ENCODE assay signal across 13 cellular contexts in genomic region chr5:19314840-19315239, GRCh38.
DNase-seq lines count a peak whose midpoint lies in the region; ATAC-seq and TF ChIP-seq lines count a peak whose summit lies in the region.
"Had no signal": no experiment of that assay in that cellular context is flagged by ENCODE, and none has a peak within 500 bp of the region (broad histone marks: within the 10 kb centered on the region; RNA-seq: fewer than 3 reads in every experiment).

No MANE protein-coding gene starts in this region.

- H3K4me2 ChIP-seq in HCT116 (ENCODE audit: low read length) (no peak overlapping the region), PC-9 (no peak overlapping the region)

- CTCF ChIA-PET in HCT116 (lab: Charles Lee) (no interaction called here), PC-9 (lab: Charles Lee) (interaction anchor here (0.6 to 1.0 kb wide), 3 partner anchors 9 to 185 kb away, joined by 3 read pairs; no protein-coding TSS in a partner anchor)

- H3K27me3 ChIP-seq in HCT116 (ENCODE audit: insufficient read depth, low read length): no peaks in the 10 kb centered on the region
- no peaks in the 10 kb centered on the region for H3K27me3 ChIP-seq in PC-9 (ENCODE audit: insufficient read depth, low read depth)
- H3K27me3 ChIP-seq: ovary had no signal

- no peak for TF ChIP-seq RAD21 in HCT116 (IDR thresholded peaks at IDR 0.05; ENCODE audit: low read depth)

- TF ChIP-seq CTCF in HCT116 (IDR thresholded peaks at IDR 0.05 in 2 of 3, conservative IDR thresholded peaks at IDR 0.05 in 1 of 3; ENCODE audit: borderline replicate concordance in 1 of 3, insufficient read depth in 1 of 3, low read depth in 2 of 3, low read length in 2 of 3) (no peak), PC-9 (conservative IDR thresholded peaks at IDR 0.05) (peak; percentile 38; the same call in 1 of the 2 replicates), epithelial cell of proximal tubule (conservative IDR thresholded peaks at IDR 0.05; ENCODE audit: low read depth, low read length) (peak; percentile 12), retinal pigment epithelial cell (conservative IDR thresholded peaks at IDR 0.05; ENCODE audit: low read depth, low read length) (peak; percentile 47)

- POLR2A ChIA-PET in HCT116 (lab: Charles Lee): no interaction called here
- POLR2A ChIA-PET in PC-9 (lab: Charles Lee; ENCODE audit: unreplicated experiment): interaction anchor here (0.6 to 0.7 kb wide), 4 partner anchors 8 to 551 kb away, joined by 6 to 8 read pairs (median 8); no protein-coding TSS in a partner anchor

- H3F3A ChIP-seq in PC-9 (ENCODE audit: insufficient read depth, low read depth): no peaks in the 10 kb centered on the region

- H3K9me2 ChIP-seq in HCT116 (ENCODE audit: insufficient read depth): no peaks in the 10 kb centered on the region
- H3K9me2 ChIP-seq in PC-9 (ENCODE audit: insufficient read depth): no peaks in the 10 kb centered on the region

- no peak for TF ChIP-seq POLR2A in HCT116 (IDR thresholded peaks at IDR 0.05; ENCODE audit: borderline replicate concordance, extremely low read depth, insufficient read depth, insufficient read length)

- H3K36me3 ChIP-seq in HCT116 (ENCODE audit: control insufficient read depth in 1 of 2, insufficient read depth in 2 of 2, low read length in 2 of 2): no peaks in the 10 kb centered on the region
- H3K36me3 ChIP-seq in PC-9 (ENCODE audit: low read depth): no peaks in the 10 kb centered on the region
- H3K36me3 ChIP-seq: ovary had no signal

- intact Hi-C loops in HCT116 (cut with micrococcal nuclease) (no loop called here), PC-9 (cut with micrococcal nuclease; ENCODE audit: unreplicated experiment) (loop anchor here (1.0 to 10.0 kb wide), 4 partner anchors 74 to 570 kb away; no protein-coding TSS in a partner anchor)

- H2AFZ ChIP-seq in HCT116 (ENCODE audit: low read depth, low read length, poor library complexity, severe bottlenecking): no peak overlapping the region
- no peak overlapping the region for H2AFZ ChIP-seq in PC-9

- H3K9me3 ChIP-seq in HCT116 (ENCODE audit: control insufficient read depth in 1 of 2, insufficient read depth in 1 of 2, low read depth in 1 of 2, low read length in 2 of 2): peaks cover 13 to 17% of the 10 kb centered on the region in 2 experiments; a peak in 3 of 4 replicates
- H3K9me3 ChIP-seq in PC-9 (ENCODE audit: insufficient read depth, low read depth): no peaks in the 10 kb centered on the region; the same call in 1 of the 2 replicates
- H3K9me3 ChIP-seq: ovary had no signal

- H4K20me1 ChIP-seq in HCT116 (ENCODE audit: insufficient read depth) (no peaks in the 10 kb centered on the region), PC-9 (ENCODE audit: insufficient read depth) (no peaks in the 10 kb centered on the region)

- RAD21 ChIA-PET in HCT116 (lab: Charles Lee; ENCODE audit: low non-redundant PET in 1 of 2, low total read pairs in 2 of 2, uncharacterized antibody in 2 of 2, unreplicated experiment in 2 of 2): no interaction called here

- no peak overlapping the region for H3K27ac ChIP-seq in HCT116 (ENCODE audit: low read depth, low read length)
- H3K27ac ChIP-seq in PC-9: no peak overlapping the region
- H3K27ac ChIP-seq: ovary had no signal

- BruUV-seq in HCT116 (replicated peaks; lab: Mats Ljungman, UMichigan) (no TSS peak), PC-9 (replicated peaks; lab: Mats Ljungman, UMichigan) (no TSS peak)

- H3K4me3 ChIP-seq in HCT116 (replicated peaks in 1 of 2; ENCODE audit: low read depth in 1 of 2, low read length in 2 of 2) (no peak overlapping the region), PC-9 (no peak overlapping the region), epithelial cell of proximal tubule (ENCODE audit: low read depth, low read length) (no peak overlapping the region), retinal pigment epithelial cell (ENCODE audit: low read length) (no peak overlapping the region)
- H3K4me3 ChIP-seq: ovary had no signal

- no peaks in the 10 kb centered on the region for H3K79me2 ChIP-seq in HCT116 (ENCODE audit: insufficient read depth, low read length)
- H3K79me2 ChIP-seq in PC-9 (ENCODE audit: low read depth): no peaks in the 10 kb centered on the region

- DNase-seq in HCT116 (ENCODE audit: low read depth, low spot score) (no peak), PC-9 (peak; percentile 65 to 87), epithelial cell of proximal tubule (ENCODE audit: low read depth) (no peak), retinal pigment epithelial cell (ENCODE audit: low read depth) (peak; percentile 34)
- DNase-seq in activated CD4-positive, alpha-beta T cell treated with anti-CD3 and anti-CD28 coated beads, Interleukin-2, amount 50 U/mL, for 4 hours: no peak
- DNase-seq: activated CD8-positive, alpha-beta T cell treated with anti-CD3 and anti-CD28 coated beads for 36 hours; activated naive CD4-positive, alpha-beta T cell; CD8-positive, alpha-beta T cell; NCI-H187; stimulated activated naive CD8-positive, alpha-beta T cell treated with anti-CD3 and anti-CD28 coated beads, Interleukin-15, Interleukin-2, amounts not matched to agents 100 U/mL and 50 U/mL, for 24 hours had no signal

- H3K4me1 ChIP-seq in HCT116 (ENCODE audit: control insufficient read depth in 1 of 2, insufficient read depth in 2 of 2, low read length in 2 of 2) (no peaks in the 10 kb centered on the region), PC-9 (replicated peaks; ENCODE audit: insufficient read depth) (0 out of 2 replicates have a peak, but pooled peaks cover 5% of the 10 kb centered on the region)

- ATAC-seq in HCT116 (no peak), HG03460 (IDR thresholded peaks at IDR 0.05; ENCODE audit: unreplicated experiment) (no peak), GM18498 (IDR thresholded peaks at IDR 0.05; ENCODE audit: unreplicated experiment) (no peak)
- ATAC-seq: activated CD8-positive, alpha-beta T cell treated with anti-CD3 and anti-CD28 coated beads for 36 hours; CD8-positive, alpha-beta T cell; stimulated activated naive CD8-positive, alpha-beta T cell treated with anti-CD3 and anti-CD28 coated beads, Interleukin-15, Interleukin-2, amounts not matched to agents 100 U/mL and 50 U/mL, for 24 hours had no signal

- H3K9ac ChIP-seq in HCT116 (ENCODE audit: low read length): no peak overlapping the region

TF ChIP-seq in HCT116, 20 proteins besides CTCF, POLR2A, EP300 and RAD21:
- TF ChIP-seq TCF7L2 (IDR thresholded peaks at IDR 0.05; ENCODE audit: borderline replicate concordance, extremely low read depth, insufficient read depth, insufficient read length): peak; percentile 78
- no peak for TF ChIP-seq EGR1 (IDR thresholded peaks at IDR 0.05; ENCODE audit: low read depth)

Comparison
In these comparisons a context has a peak if more than half of its experiments do, and no peak if none do; other contexts are left out.
1. DNase-seq: peak in PC-9 (2 of 2) and retinal pigment epithelial cell (single experiment); none in HCT116 (single experiment), epithelial cell of proximal tubule (single experiment) and activated CD4-positive, alpha-beta T cell treated with anti-CD3 and anti-CD28 coated beads, Interleukin-2, amount 50 U/mL, for 4 hours (0 of 2).
2. CTCF ChIP-seq: peak in PC-9 (single experiment), epithelial cell of proximal tubule (single experiment) and retinal pigment epithelial cell (single experiment); none in HCT116 (0 of 3).